In genomic region chr1:16606666-16607432, GRCh38 we compare ENCODE assay signal across 1 cellular context.
TF ChIP-seq lines count a peak whose summit lies in the region.
"Not testable (repeated sequence)": the region's sequence is repeated elsewhere in the genome, so short reads cannot be mapped to it uniquely, and the experiment has no call there.

No MANE protein-coding gene starts in this region.

TF ChIP-seq in HepG2, 621 proteins besides CTCF, POLR2A, EP300 and RAD21:
- TF ChIP-seq HNRNPK (IDR thresholded peaks at IDR 0.05; ENCODE audit: low read depth, low read length, poor library complexity, severe bottlenecking) = peak; percentile 52
- 0 out of 2 replicates have a peak, but pooled peaks have one; percentile 86 for TF ChIP-seq ZNF512 (CRISPR knock-in tag; IDR thresholded peaks at IDR 0.05)
- 0 out of 2 replicates have a peak, but pooled peaks have one; percentile 3 for TF ChIP-seq LCORL (IDR thresholded peaks at IDR 0.05)
- TF ChIP-seq LCORL (CRISPR knock-in tag; IDR thresholded peaks at IDR 0.05) = not testable (repeated sequence)
